1 cellular context compared by ENCODE assay signal in the genomic region with DNA sequence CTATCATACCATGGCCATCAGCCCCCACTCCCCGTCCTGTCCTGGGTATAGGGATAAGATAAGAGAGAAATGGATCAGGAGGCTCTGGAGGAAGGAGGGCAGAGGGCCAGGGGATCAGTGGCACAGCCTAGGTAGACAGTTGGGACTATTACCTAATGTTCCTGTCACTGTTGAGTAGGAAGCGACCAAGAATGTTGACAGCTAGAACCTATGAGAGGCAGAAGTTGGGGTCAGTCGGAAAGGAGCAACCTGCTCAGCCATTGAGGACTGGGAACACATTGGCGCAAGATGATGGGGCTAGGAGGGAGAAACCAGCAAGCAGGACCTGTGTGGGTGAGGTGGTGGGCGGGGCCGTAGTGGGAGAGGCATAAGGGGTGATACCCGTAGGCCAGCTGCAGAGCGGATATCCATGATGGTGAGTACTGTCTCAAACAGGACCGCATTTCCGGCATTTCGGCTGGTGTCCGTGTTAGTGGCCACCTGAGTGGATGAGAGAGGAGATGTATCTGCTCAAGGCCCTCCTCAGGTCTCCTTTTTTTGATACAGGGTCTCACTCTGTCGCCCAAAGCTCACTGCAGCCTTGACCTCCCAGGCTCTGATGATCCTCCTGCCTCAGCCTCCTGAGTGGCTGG.
TF ChIP-seq lines count a peak whose summit lies in the region.

No MANE protein-coding gene starts in this region.

TF ChIP-seq in HepG2, 621 proteins besides CTCF, POLR2A, EP300 and RAD21 (continues in another document):
- TF ChIP-seq HES4 (CRISPR knock-in tag; IDR thresholded peaks at IDR 0.05; ENCODE audit: borderline replicate concordance) (peak; percentile 67; the same call in 1 of the 2 replicates), U2AF1 (optimal IDR thresholded peaks at IDR 0.05; ENCODE audit: low read depth, low read length) (no peak), FOXA3 (CRISPR knock-in tag; IDR thresholded peaks at IDR 0.05) (no peak), DNMT1 (CRISPR knock-in tag; IDR thresholded peaks at IDR 0.05) (peak; percentile 20; the same call in 1 of the 2 replicates), ZNF383 (CRISPR knock-in tag; IDR thresholded peaks at IDR 0.05; ENCODE audit: borderline replicate concordance) (no peak), ZSCAN12 (CRISPR knock-in tag; IDR thresholded peaks at IDR 0.05) (no peak), ZFP41 (CRISPR knock-in tag; IDR thresholded peaks at IDR 0.05; ENCODE audit: borderline replicate concordance) (no peak), ZNF776 (CRISPR knock-in tag; IDR thresholded peaks at IDR 0.05) (peak; percentile 13; the same call in 1 of the 2 replicates), IKZF1 (IDR thresholded peaks at IDR 0.05) (no peak), ARNTL (CRISPR knock-in tag; IDR thresholded peaks at IDR 0.05) (no peak), ZNF264 (CRISPR knock-in tag; IDR thresholded peaks at IDR 0.05) (no peak), RXRB (CRISPR knock-in tag; IDR thresholded peaks at IDR 0.05; ENCODE audit: borderline replicate concordance) (no peak), NFE2L1 (CRISPR knock-in tag; IDR thresholded peaks at IDR 0.05; ENCODE audit: borderline replicate concordance) (no peak), ZNF614 (CRISPR knock-in tag; IDR thresholded peaks at IDR 0.05; ENCODE audit: borderline replicate concordance) (no peak), ZNF282 (IDR thresholded peaks at IDR 0.05; ENCODE audit: partially characterized antibody) (no peak), PTBP1 (IDR thresholded peaks at IDR 0.05; ENCODE audit: low read depth, low read length, poor library complexity, severe bottlenecking) (no peak), RFX5 (IDR thresholded peaks at IDR 0.05; ENCODE audit: low read depth, low read length) (no peak), HNRNPH1 (optimal IDR thresholded peaks at IDR 0.05; ENCODE audit: low read depth, low read length) (no peak), ADNP (CRISPR knock-in tag; IDR thresholded peaks at IDR 0.05) (no peak), SALL1 (CRISPR knock-in tag; IDR thresholded peaks at IDR 0.05) (no peak), SP4 (CRISPR knock-in tag; IDR thresholded peaks at IDR 0.05) (no peak), MAFF (IDR thresholded peaks at IDR 0.05; ENCODE audit: low read depth, low read length) (no peak), ZNF615 (CRISPR knock-in tag; IDR thresholded peaks at IDR 0.05; ENCODE audit: borderline replicate concordance) (no peak), ZNF792 (CRISPR knock-in tag; IDR thresholded peaks at IDR 0.05) (no peak), ZNF20 (CRISPR knock-in tag; IDR thresholded peaks at IDR 0.05) (no peak), ZNF552 (CRISPR knock-in tag; IDR thresholded peaks at IDR 0.05; ENCODE audit: borderline replicate concordance) (no peak), ZNF616 (CRISPR knock-in tag; IDR thresholded peaks at IDR 0.05; ENCODE audit: low read depth) (peak; percentile 62; the same call in 1 of the 2 replicates), CAMTA2 (CRISPR knock-in tag; IDR thresholded peaks at IDR 0.05; ENCODE audit: borderline replicate concordance) (no peak), ZNF382 (CRISPR knock-in tag; IDR thresholded peaks at IDR 0.05; ENCODE audit: borderline replicate concordance) (no peak), NR1H2 (CRISPR knock-in tag; IDR thresholded peaks at IDR 0.05; ENCODE audit: borderline replicate concordance, low read depth) (no peak), MBNL3 (CRISPR knock-in tag; conservative IDR thresholded peaks at IDR 0.05) (no peak), KLF15 (CRISPR knock-in tag; IDR thresholded peaks at IDR 0.05; ENCODE audit: borderline replicate concordance) (no peak), ZSCAN29 (CRISPR knock-in tag; conservative IDR thresholded peaks at IDR 0.05) (no peak), ZNF350 (CRISPR knock-in tag; IDR thresholded peaks at IDR 0.05; ENCODE audit: borderline replicate concordance, low read depth) (no peak), ZNF136 (CRISPR knock-in tag; IDR thresholded peaks at IDR 0.05; ENCODE audit: low read depth) (no peak), GTF3A (CRISPR knock-in tag; conservative IDR thresholded peaks at IDR 0.05) (no peak), NFRKB (IDR thresholded peaks at IDR 0.05) (no peak), ZNF331 (CRISPR knock-in tag; IDR thresholded peaks at IDR 0.05) (no peak), SMAD9 (CRISPR knock-in tag; IDR thresholded peaks at IDR 0.05) (no peak), POLR2G (IDR thresholded peaks at IDR 0.05; ENCODE audit: low read depth, low read length) (peak; percentile 1; the same call in 1 of the 2 replicates), NFIC (IDR thresholded peaks at IDR 0.05; ENCODE audit: low read length) (no peak), HNRNPLL (IDR thresholded peaks at IDR 0.05; ENCODE audit: low read depth, low read length, poor library complexity, severe bottlenecking) (no peak), CCDC6 (CRISPR knock-in tag; IDR thresholded peaks at IDR 0.05) (no peak), SPEN (CRISPR knock-in tag; IDR thresholded peaks at IDR 0.05; ENCODE audit: low read depth) (no peak), ZMYM4 (CRISPR knock-in tag; IDR thresholded peaks at IDR 0.05) (no peak), ZNF274 (CRISPR knock-in tag; IDR thresholded peaks at IDR 0.05) (0 out of 2 replicates have a peak, but pooled peaks have one; percentile 22), EZH2 (conservative IDR thresholded peaks at IDR 0.05; ENCODE audit: low read depth, low read length) (no peak), ZSCAN30 (CRISPR knock-in tag; IDR thresholded peaks at IDR 0.05) (no peak), HOXA7 (CRISPR knock-in tag; IDR thresholded peaks at IDR 0.05) (no peak), LCORL (IDR thresholded peaks at IDR 0.05) (no peak), LCORL (CRISPR knock-in tag; IDR thresholded peaks at IDR 0.05) (no peak), RAD51 (IDR thresholded peaks at IDR 0.05; ENCODE audit: borderline replicate concordance) (no peak)
- TF ChIP-seq, protein P1, sequence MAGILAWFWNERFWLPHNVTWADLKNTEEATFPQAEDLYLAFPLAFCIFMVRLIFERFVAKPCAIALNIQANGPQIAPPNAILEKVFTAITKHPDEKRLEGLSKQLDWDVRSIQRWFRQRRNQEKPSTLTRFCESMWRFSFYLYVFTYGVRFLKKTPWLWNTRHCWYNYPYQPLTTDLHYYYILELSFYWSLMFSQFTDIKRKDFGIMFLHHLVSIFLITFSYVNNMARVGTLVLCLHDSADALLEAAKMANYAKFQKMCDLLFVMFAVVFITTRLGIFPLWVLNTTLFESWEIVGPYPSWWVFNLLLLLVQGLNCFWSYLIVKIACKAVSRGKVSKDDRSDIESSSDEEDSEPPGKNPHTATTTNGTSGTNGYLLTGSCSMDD (CRISPR knock-in tag; IDR thresholded peaks at IDR 0.05) = no peak
- TF ChIP-seq, protein P2, sequence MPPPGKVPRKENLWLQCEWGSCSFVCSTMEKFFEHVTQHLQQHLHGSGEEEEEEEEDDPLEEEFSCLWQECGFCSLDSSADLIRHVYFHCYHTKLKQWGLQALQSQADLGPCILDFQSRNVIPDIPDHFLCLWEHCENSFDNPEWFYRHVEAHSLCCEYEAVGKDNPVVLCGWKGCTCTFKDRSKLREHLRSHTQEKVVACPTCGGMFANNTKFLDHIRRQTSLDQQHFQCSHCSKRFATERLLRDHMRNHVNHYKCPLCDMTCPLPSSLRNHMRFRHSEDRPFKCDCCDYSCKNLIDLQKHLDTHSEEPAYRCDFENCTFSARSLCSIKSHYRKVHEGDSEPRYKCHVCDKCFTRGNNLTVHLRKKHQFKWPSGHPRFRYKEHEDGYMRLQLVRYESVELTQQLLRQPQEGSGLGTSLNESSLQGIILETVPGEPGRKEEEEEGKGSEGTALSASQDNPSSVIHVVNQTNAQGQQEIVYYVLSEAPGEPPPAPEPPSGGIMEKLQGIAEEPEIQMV (CRISPR knock-in tag; IDR thresholded peaks at IDR 0.05; ENCODE audit: low read depth) = no peak
- TF ChIP-seq, protein P3, sequence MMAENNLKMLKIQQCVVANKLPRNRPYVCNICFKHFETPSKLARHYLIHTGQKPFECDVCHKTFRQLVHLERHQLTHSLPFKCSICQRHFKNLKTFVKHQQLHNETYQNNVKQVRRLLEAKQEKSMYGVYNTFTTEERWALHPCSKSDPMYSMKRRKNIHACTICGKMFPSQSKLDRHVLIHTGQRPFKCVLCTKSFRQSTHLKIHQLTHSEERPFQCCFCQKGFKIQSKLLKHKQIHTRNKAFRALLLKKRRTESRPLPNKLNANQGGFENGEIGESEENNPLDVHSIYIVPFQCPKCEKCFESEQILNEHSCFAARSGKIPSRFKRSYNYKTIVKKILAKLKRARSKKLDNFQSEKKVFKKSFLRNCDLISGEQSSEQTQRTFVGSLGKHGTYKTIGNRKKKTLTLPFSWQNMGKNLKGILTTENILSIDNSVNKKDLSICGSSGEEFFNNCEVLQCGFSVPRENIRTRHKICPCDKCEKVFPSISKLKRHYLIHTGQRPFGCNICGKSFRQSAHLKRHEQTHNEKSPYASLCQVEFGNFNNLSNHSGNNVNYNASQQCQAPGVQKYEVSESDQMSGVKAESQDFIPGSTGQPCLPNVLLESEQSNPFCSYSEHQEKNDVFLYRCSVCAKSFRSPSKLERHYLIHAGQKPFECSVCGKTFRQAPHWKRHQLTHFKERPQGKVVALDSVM (CRISPR knock-in tag; IDR thresholded peaks at IDR 0.05) = 0 out of 2 replicates have a peak, but pooled peaks have one; percentile 14
- TF ChIP-seq, protein P4, sequence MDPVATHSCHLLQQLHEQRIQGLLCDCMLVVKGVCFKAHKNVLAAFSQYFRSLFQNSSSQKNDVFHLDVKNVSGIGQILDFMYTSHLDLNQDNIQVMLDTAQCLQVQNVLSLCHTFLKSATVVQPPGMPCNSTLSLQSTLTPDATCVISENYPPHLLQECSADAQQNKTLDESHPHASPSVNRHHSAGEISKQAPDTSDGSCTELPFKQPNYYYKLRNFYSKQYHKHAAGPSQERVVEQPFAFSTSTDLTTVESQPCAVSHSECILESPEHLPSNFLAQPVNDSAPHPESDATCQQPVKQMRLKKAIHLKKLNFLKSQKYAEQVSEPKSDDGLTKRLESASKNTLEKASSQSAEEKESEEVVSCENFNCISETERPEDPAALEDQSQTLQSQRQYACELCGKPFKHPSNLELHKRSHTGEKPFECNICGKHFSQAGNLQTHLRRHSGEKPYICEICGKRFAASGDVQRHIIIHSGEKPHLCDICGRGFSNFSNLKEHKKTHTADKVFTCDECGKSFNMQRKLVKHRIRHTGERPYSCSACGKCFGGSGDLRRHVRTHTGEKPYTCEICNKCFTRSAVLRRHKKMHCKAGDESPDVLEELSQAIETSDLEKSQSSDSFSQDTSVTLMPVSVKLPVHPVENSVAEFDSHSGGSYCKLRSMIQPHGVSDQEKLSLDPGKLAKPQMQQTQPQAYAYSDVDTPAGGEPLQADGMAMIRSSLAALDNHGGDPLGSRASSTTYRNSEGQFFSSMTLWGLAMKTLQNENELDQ (CRISPR knock-in tag; IDR thresholded peaks at IDR 0.05; ENCODE audit: borderline replicate concordance) = no peak
- TF ChIP-seq, protein P5, sequence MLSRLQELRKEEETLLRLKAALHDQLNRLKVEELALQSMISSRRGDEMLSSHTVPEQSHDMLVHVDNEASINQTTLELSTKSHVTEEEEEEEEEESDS (CRISPR knock-in tag; IDR thresholded peaks at IDR 0.05; ENCODE audit: borderline replicate concordance) = no peak
- TF ChIP-seq, protein P6, sequence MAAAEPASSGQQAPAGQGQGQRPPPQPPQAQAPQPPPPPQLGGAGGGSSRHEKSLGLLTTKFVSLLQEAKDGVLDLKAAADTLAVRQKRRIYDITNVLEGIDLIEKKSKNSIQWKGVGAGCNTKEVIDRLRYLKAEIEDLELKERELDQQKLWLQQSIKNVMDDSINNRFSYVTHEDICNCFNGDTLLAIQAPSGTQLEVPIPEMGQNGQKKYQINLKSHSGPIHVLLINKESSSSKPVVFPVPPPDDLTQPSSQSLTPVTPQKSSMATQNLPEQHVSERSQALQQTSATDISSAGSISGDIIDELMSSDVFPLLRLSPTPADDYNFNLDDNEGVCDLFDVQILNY (CRISPR knock-in tag; conservative IDR thresholded peaks at IDR 0.05) = no peak
- TF ChIP-seq, protein P7, sequence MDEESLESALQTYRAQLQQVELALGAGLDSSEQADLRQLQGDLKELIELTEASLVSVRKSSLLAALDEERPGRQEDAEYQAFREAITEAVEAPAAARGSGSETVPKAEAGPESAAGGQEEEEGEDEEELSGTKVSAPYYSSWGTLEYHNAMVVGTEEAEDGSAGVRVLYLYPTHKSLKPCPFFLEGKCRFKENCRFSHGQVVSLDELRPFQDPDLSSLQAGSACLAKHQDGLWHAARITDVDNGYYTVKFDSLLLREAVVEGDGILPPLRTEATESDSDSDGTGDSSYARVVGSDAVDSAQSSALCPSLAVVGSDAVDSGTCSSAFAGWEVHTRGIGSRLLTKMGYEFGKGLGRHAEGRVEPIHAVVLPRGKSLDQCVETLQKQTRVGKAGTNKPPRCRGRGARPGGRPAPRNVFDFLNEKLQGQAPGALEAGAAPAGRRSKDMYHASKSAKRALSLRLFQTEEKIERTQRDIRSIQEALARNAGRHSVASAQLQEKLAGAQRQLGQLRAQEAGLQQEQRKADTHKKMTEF (CRISPR knock-in tag; IDR thresholded peaks at IDR 0.05) = no peak
- TF ChIP-seq, protein P8, sequence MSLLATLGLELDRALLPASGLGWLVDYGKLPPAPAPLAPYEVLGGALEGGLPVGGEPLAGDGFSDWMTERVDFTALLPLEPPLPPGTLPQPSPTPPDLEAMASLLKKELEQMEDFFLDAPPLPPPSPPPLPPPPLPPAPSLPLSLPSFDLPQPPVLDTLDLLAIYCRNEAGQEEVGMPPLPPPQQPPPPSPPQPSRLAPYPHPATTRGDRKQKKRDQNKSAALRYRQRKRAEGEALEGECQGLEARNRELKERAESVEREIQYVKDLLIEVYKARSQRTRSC (CRISPR knock-in tag; IDR thresholded peaks at IDR 0.05; ENCODE audit: low read depth) = no peak
- TF ChIP-seq, protein P9, sequence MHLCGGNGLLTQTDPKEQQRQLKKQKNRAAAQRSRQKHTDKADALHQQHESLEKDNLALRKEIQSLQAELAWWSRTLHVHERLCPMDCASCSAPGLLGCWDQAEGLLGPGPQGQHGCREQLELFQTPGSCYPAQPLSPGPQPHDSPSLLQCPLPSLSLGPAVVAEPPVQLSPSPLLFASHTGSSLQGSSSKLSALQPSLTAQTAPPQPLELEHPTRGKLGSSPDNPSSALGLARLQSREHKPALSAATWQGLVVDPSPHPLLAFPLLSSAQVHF (CRISPR knock-in tag; IDR thresholded peaks at IDR 0.05) = 0 out of 2 replicates have a peak, but pooled peaks have one; percentile 60
- TF ChIP-seq, protein P10, sequence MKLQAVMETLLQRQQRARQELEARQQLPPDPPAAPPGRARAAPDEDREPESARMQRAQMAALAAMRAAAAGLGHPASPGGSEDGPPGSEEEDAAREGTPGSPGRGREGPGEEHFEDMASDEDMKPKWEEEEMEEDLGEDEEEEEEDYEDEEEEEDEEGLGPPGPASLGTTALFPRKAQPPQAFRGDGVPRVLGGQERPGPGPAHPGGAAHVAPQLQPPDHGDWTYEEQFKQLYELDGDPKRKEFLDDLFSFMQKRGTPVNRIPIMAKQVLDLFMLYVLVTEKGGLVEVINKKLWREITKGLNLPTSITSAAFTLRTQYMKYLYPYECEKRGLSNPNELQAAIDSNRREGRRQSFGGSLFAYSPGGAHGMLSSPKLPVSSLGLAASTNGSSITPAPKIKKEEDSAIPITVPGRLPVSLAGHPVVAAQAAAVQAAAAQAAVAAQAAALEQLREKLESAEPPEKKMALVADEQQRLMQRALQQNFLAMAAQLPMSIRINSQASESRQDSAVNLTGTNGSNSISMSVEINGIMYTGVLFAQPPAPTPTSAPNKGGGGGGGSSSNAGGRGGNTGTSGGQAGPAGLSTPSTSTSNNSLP (IDR thresholded peaks at IDR 0.05; ENCODE audit: low read depth, low read length) = no peak
- TF ChIP-seq, protein P11, sequence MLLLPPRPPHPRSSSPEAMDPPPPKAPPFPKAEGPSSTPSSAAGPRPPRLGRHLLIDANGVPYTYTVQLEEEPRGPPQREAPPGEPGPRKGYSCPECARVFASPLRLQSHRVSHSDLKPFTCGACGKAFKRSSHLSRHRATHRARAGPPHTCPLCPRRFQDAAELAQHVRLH (CRISPR knock-in tag; IDR thresholded peaks at IDR 0.05; ENCODE audit: borderline replicate concordance, low read depth) = no peak
